1 cellular context compared by ENCODE assay signal in genomic region chr6:148059869-148060268, GRCh38.
TF ChIP-seq lines count a peak whose summit lies in the region.

No MANE protein-coding gene starts in this region.

TF ChIP-seq in K562, 482 proteins besides CTCF, POLR2A, EP300 and RAD21 (continued from another document):
- TF ChIP-seq ZBTB5 (IDR thresholded peaks at IDR 0.05), result no peak
